8 cellular contexts compared by ENCODE assay signal in the genomic region with DNA sequence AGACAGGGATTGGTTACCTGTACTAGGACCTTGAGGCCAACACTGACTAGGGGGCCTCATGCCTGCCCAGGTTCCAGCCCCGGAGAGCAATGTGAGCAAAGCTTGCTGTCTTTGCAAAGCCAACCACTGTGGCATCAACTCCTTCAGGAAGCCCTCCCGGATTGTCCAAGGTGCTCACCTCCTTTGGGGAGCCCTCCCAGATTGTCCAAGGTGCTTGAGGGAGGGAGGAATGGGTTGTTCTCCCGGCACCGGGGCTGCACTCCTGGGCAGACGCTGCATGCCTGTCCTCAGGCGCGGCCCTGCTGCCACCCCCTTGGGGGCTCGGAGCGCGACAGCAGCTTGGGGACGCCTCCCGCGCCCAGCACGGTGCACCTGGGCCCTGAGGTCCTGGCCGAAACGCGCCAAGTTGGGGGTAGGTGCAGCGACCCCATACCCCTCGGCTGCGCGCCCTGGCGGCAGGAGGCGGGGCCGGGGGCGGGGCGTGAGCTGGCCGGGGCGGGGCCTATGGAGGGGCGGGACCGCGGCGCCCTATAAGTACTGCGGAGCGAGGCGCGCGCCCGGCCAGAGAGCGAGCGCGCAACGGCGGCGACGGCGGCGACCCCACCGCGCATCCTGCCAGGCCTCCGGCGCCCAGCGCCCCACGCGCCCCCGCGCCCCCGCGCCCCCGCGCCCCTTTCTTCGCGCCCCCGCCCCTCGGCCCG. TPM values are rescaled to one million over a fixed set of nuclear protein-coding genes. Genes with fewer than 3 reads are reported as not detected.
DNase-seq lines count a peak whose midpoint lies in the region; ATAC-seq and TF ChIP-seq lines count a peak whose summit lies in the region.

A gene with protein sequence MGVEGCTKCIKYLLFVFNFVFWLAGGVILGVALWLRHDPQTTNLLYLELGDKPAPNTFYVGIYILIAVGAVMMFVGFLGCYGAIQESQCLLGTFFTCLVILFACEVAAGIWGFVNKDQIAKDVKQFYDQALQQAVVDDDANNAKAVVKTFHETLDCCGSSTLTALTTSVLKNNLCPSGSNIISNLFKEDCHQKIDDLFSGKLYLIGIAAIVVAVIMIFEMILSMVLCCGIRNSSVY (plus strand): TSS at position 560 of the 701 bp plus-strand sequence. CDS start 240 bp downstream, outside the sequence.

- no peaks in the 10 kb centered on the region for H3K36me3 Mint-ChIP-seq in CD4-positive, CD25-positive, alpha-beta regulatory T cell

- ATAC-seq in CD4-positive, CD25-positive, alpha-beta regulatory T cell (ENCODE audit: low read depth in 2 of 2): peak; percentile 74 to 81
- peak; percentile 47 for ATAC-seq in GM21423 (IDR thresholded peaks at IDR 0.05; ENCODE audit: unreplicated experiment)
- peak; percentile 70 for ATAC-seq in stimulated activated naive CD8-positive, alpha-beta T cell treated with anti-CD3 and anti-CD28 coated beads, Interleukin-15, Interleukin-2, amounts not matched to agents 100 U/mL and 50 U/mL, for 24 hours
- ATAC-seq in GM18867 (IDR thresholded peaks at IDR 0.05; ENCODE audit: unreplicated experiment): no peak

- H3K4me1 ChIP-seq in CD4-positive, CD25-positive, alpha-beta regulatory T cell (ENCODE audit: control insufficient read depth, insufficient read depth, low read length, poor library complexity, severe bottlenecking): peaks cover 29% of the 10 kb centered on the region

- TF ChIP-seq POLR2A in erythroblast (IDR thresholded peaks at IDR 0.05; ENCODE audit: low read length): no peak

- no peaks in the 10 kb centered on the region for H3K27me3 ChIP-seq in CD4-positive, CD25-positive, alpha-beta regulatory T cell (ENCODE audit: control insufficient read depth, insufficient read depth, low read length)

- H3K4me3 Mint-ChIP-seq in CD4-positive, CD25-positive, alpha-beta regulatory T cell: peak within 1 kb of the TSS; percentile 83 to 91 (median 86)

- H3K36me3 ChIP-seq in CD4-positive, CD25-positive, alpha-beta regulatory T cell (ENCODE audit: control insufficient read depth, insufficient read depth, low read length): no peaks in the 10 kb centered on the region

- H3K9me3 ChIP-seq in CD4-positive, CD25-positive, alpha-beta regulatory T cell (ENCODE audit: control insufficient read depth in 2 of 2, low read length in 2 of 2): no peaks in the 10 kb centered on the region

- peaks cover 0 to 32% (median 16%) of the 10 kb centered on the region in 4 donors for H3K4me1 Mint-ChIP-seq in CD4-positive, CD25-positive, alpha-beta regulatory T cell

- H3K9me3 Mint-ChIP-seq in CD4-positive, CD25-positive, alpha-beta regulatory T cell: no peaks in the 10 kb centered on the region

- peak; percentile 56 to 65 (median 61) for DNase-seq in CD4-positive, CD25-positive, alpha-beta regulatory T cell
- peak; percentile 30 for DNase-seq in NCI-H2227 treated with DMSO at 0.1 percent for 48 hours (lab: John Stamatoyannopoulos, UW)
- DNase-seq in activated T-cell treated with anti-CD3 and anti-CD28 coated beads, Interleukin-2, amount 50 U/mL, for 1 hour: peak; percentile 81
- DNase-seq in erythroblast (lab: John Stamatoyannopoulos, UW): peak; percentile 51 to 68
- DNase-seq in myocyte (ENCODE audit: low read depth): no peak
- peak; percentile 73 for DNase-seq in stimulated activated naive CD8-positive, alpha-beta T cell treated with anti-CD3 and anti-CD28 coated beads, Interleukin-15, Interleukin-2, amounts not matched to agents 100 U/mL and 50 U/mL, for 24 hours

- peak within 1 kb of the TSS; percentile 71 for H3K27ac ChIP-seq in CD4-positive, CD25-positive, alpha-beta regulatory T cell (ENCODE audit: insufficient read depth, low read length, poor library complexity, severe bottlenecking)

- H3K27me3 Mint-ChIP-seq in CD4-positive, CD25-positive, alpha-beta regulatory T cell: no peaks in the 10 kb centered on the region

- peak within 1 kb of the TSS; percentile 62 for H3K4me3 ChIP-seq in CD4-positive, CD25-positive, alpha-beta regulatory T cell (ENCODE audit: low read depth, low read length)

- H3K27ac Mint-ChIP-seq in CD4-positive, CD25-positive, alpha-beta regulatory T cell: peak within 1 kb of the TSS; percentile 38 to 86 (median 78)

RNA-seq across cellular contexts. Expression of the gene that starts here (rescaled TPM):
- 156 TPM for total RNA-seq in CD4-positive, CD25-positive, alpha-beta regulatory T cell
- polyA plus RNA-seq in CD4-positive, CD25-positive, alpha-beta regulatory T cell: 10 to 100 TPM; 13.2 to 35.4 (median 16.2) TPM
- 429 and 434 TPM in 2 replicates for total RNA-seq in myocyte
- polyA plus RNA-seq in myocyte (2012): 1,011 TPM
